ENCODE assay signal across 1 cellular context in genomic region chr7:140211698-140212097, GRCh38.
TF ChIP-seq lines count a peak whose summit lies in the region.

No MANE protein-coding gene starts in this region.

TF ChIP-seq in H1, 55 proteins besides CTCF, POLR2A, EP300 and RAD21:
- TF ChIP-seq BACH1 (IDR thresholded peaks at IDR 0.05; ENCODE audit: low read length) (no peak), RNF2 (IDR thresholded peaks at IDR 0.05; ENCODE audit: borderline replicate concordance, low read depth, low read length, missing control alignments, poor library complexity, severe bottlenecking) (no peak), SP4 (IDR thresholded peaks at IDR 0.05; ENCODE audit: low read length) (no peak), SUZ12 (IDR thresholded peaks at IDR 0.05; ENCODE audit: low read length) (no peak), BRCA1 (IDR thresholded peaks at IDR 0.05; ENCODE audit: low read depth, low read length) (no peak), POU5F1 (IDR thresholded peaks at IDR 0.05; ENCODE audit: low read depth, low read length) (no peak), SRF (IDR thresholded peaks at IDR 0.05; ENCODE audit: low read depth, low read length) (no peak), CEBPB (IDR thresholded peaks at IDR 0.05; ENCODE audit: low read depth, low read length) (no peak), TCF12 (IDR thresholded peaks at IDR 0.05; ENCODE audit: low read depth, low read length) (no peak)
